In genomic region chr10:56604624-56605023, GRCh38 we compare ENCODE assay signal across 15 cellular contexts.
"Had no signal": no experiment of that assay in that cellular context is flagged by ENCODE, and none has a peak within 500 bp of the region (broad histone marks: within the 10 kb centered on the region; RNA-seq: fewer than 3 reads in every experiment).

No MANE protein-coding gene starts in this region.

- H3K4me1 ChIP-seq: prostate gland, spleen, testis, vagina had no signal

- H3K27me3 ChIP-seq: spleen, testis, vagina had no signal

- ATAC-seq: activated T-cell treated with anti-CD3 and anti-CD28 coated beads, Interleukin-2, amount 50 U/mL, for 72 hours had no signal

- DNase-seq: activated CD4-positive, alpha-beta memory T cell treated with anti-CD3 and anti-CD28 coated beads, Interleukin-2, amount 10 ng/mL, durations not matched to agents 7 days and 5 days; activated CD4-positive, alpha-beta T cell treated with anti-CD3 and anti-CD28 coated beads for 48 hours; activated CD4-positive, CD25-positive, alpha-beta regulatory T cell; activated effector memory CD4-positive, alpha-beta T cell treated with Interleukin-2 at 50 U/mL for 16 hours; activated naive CD4-positive, alpha-beta T cell treated with anti-CD3 and anti-CD28 coated beads for 36 hours; activated T-cell treated with anti-CD3 and anti-CD28 coated beads, Interleukin-2, amount 50 U/mL, for 72 hours; amygdala; foreskin fibroblast; spleen; stimulated activated CD4-positive, alpha-beta T cell treated with anti-CD3 and anti-CD28 coated beads, Interleukin-4, amount 100 ng/mL, for 1 hour; stimulated activated naive CD4-positive, alpha-beta T cell; T1000; testis had no signal

- H3K9me3 ChIP-seq: prostate gland, spleen, testis, vagina had no signal

- H3K27ac ChIP-seq: prostate gland, spleen, testis, vagina had no signal

- H3K36me3 ChIP-seq: prostate gland, spleen, vagina had no signal

- H3K4me3 ChIP-seq: prostate gland, spleen, vagina had no signal
